In genomic region chr14:24804813-24805212, GRCh38 we compare ENCODE assay signal across 24 cellular contexts.
"Had no signal": no experiment of that assay in that cellular context is flagged by ENCODE, and none has a peak within 500 bp of the region (broad histone marks: within the 10 kb centered on the region; RNA-seq: fewer than 3 reads in every experiment).

No MANE protein-coding gene starts in this region.

- H3K9me3 ChIP-seq: testis had no signal

- H3K36me3 Mint-ChIP-seq: activated CD4-positive, alpha-beta memory T cell treated with anti-CD3 and anti-CD28 coated beads for 36 hours; brain; immature natural killer cell; naive B cell; stimulated activated naive B cell treated with anti-CD40 and anti-IgM and Interleukin-4, amounts not matched to agents 10 μg/mL and 1 μg/mL and 100 μg/mL, for 72 hours had no signal

- H3K4me3 Mint-ChIP-seq: activated B cell treated with CpG ODN at 0.5 μM for 24 hours; activated CD4-positive, alpha-beta memory T cell treated with anti-CD3 and anti-CD28 coated beads for 36 hours; activated T-cell treated with anti-CD3 and anti-CD28 coated beads, Interleukin-2, amount 50 U/mL, for 72 hours; brain; dendritic cell treated with granulocyte-macrophage colony-stimulating factor and Interleukin-4, amounts not matched to agents 40 ng/mL and 50 ng/mL, for 4 days; immature natural killer cell; naive B cell; stimulated activated naive B cell treated with anti-CD40 and anti-IgM and Interleukin-4, amounts not matched to agents 10 μg/mL and 1 μg/mL and 100 μg/mL, for 72 hours had no signal

- H3K4me1 Mint-ChIP-seq: activated B cell treated with CpG ODN at 0.5 μM for 24 hours; immature natural killer cell; naive B cell; stimulated activated naive B cell treated with anti-CD40 and anti-IgM and Interleukin-4, amounts not matched to agents 10 μg/mL and 1 μg/mL and 100 μg/mL, for 72 hours had no signal

- DNase-seq: activated B cell treated with CpG ODN at 0.5 μM for 24 hours; activated CD4-positive, alpha-beta memory T cell treated with anti-CD3 and anti-CD28 coated beads for 36 hours; activated CD4-positive, alpha-beta T cell treated with anti-CD3 and anti-CD28 coated beads for 48 hours; activated effector memory CD4-positive, alpha-beta T cell treated with anti-CD3 and anti-CD28 coated beads, Interleukin-2, amount 50 U/mL, for 16 hours; activated naive CD4-positive, alpha-beta T cell treated with anti-CD3 and anti-CD28 coated beads, Interleukin-2, amount 50 U/mL, for 16 hours; activated T-cell treated with anti-CD3 and anti-CD28 coated beads, Interleukin-2, amount 50 U/mL, for 72 hours; aorta; effector CD8-positive, alpha-beta T cell; erythroblast; foreskin fibroblast; immature natural killer cell; kidney glomerular epithelial cell; mesenchymal stem cell; naive B cell; nucleus accumbens; stimulated activated CD4-positive, alpha-beta T cell treated with anti-CD3 and anti-CD28 coated beads, Interleukin-15, amount 100 ng/mL, for 24 hours; stimulated activated CD8-positive, alpha-beta memory T cell treated with anti-CD3 and anti-CD28 coated beads, Interleukin-4, amount 100 ng/mL, for 48 hours; stimulated activated naive B cell treated with anti-CD40 and anti-IgM and Interleukin-4, amounts not matched to agents 10 μg/mL and 1 μg/mL and 100 μg/mL, for 72 hours; T-helper 9 cell; testis had no signal

- ATAC-seq: activated T-cell treated with anti-CD3 and anti-CD28 coated beads, Interleukin-2, amount 50 U/mL, for 72 hours; sciatic nerve; stimulated activated naive B cell treated with anti-CD40 and anti-IgM and Interleukin-4, amounts not matched to agents 10 μg/mL and 1 μg/mL and 100 μg/mL, for 72 hours had no signal

- H3K27me3 ChIP-seq: testis had no signal

- H3K27ac Mint-ChIP-seq: activated B cell treated with CpG ODN at 0.5 μM for 24 hours; activated CD4-positive, alpha-beta memory T cell treated with anti-CD3 and anti-CD28 coated beads for 36 hours; activated T-cell treated with anti-CD3 and anti-CD28 coated beads, Interleukin-2, amount 50 U/mL, for 72 hours; brain; dendritic cell treated with granulocyte-macrophage colony-stimulating factor and Interleukin-4, amounts not matched to agents 40 ng/mL and 50 ng/mL, for 4 days; immature natural killer cell; naive B cell; stimulated activated naive B cell treated with anti-CD40 and anti-IgM and Interleukin-4, amounts not matched to agents 10 μg/mL and 1 μg/mL and 100 μg/mL, for 72 hours had no signal

- H3K9me3 Mint-ChIP-seq: activated B cell treated with CpG ODN at 0.5 μM for 24 hours; activated CD4-positive, alpha-beta memory T cell treated with anti-CD3 and anti-CD28 coated beads for 36 hours; activated T-cell treated with anti-CD3 and anti-CD28 coated beads, Interleukin-2, amount 50 U/mL, for 72 hours; dendritic cell treated with granulocyte-macrophage colony-stimulating factor and Interleukin-4, amounts not matched to agents 40 ng/mL and 50 ng/mL, for 4 days; immature natural killer cell; stimulated activated naive B cell treated with anti-CD40 and anti-IgM and Interleukin-4, amounts not matched to agents 10 μg/mL and 1 μg/mL and 100 μg/mL, for 72 hours had no signal

- H3K4me1 ChIP-seq: testis had no signal

- H3K27ac ChIP-seq: testis had no signal

- H3K4me3 ChIP-seq: smooth muscle cell, testis had no signal
